Comparison of ENCODE assay signal across 22 cellular contexts in genomic region chr2:1795261-1795828, GRCh38. TPM values are rescaled to one million over a fixed set of nuclear protein-coding genes. Genes with fewer than 3 reads are reported as not detected.
DNase-seq lines count a peak whose midpoint lies in the region; ATAC-seq and TF ChIP-seq lines count a peak whose summit lies in the region.
"Had no signal": no experiment of that assay in that cellular context is flagged by ENCODE, and none has a peak within 500 bp of the region (broad histone marks: within the 10 kb centered on the region; RNA-seq: fewer than 3 reads in every experiment).

No MANE protein-coding gene starts in this region.

- no peak overlapping the region for H2AFZ ChIP-seq in neuronal stem cell (ENCODE audit: low read length)

- no peak overlapping the region for H4K91ac ChIP-seq in neuronal stem cell (ENCODE audit: low read depth, low read length, poor library complexity)

- H3K27ac Mint-ChIP-seq in activated T-cell treated with anti-CD3 and anti-CD28 coated beads, Interleukin-2, amount 50 U/mL, for 24 hours = peak overlapping the region; percentile 31
- H3K27ac Mint-ChIP-seq: B cell; CD4-positive, alpha-beta T cell; H9 had no signal

- intact Hi-C loops in aorta (cut with DNase I) (no loop called here), cardiac septum (cut with DNase I) (no loop called here)

- H3K4ac ChIP-seq in neuronal stem cell (ENCODE audit: low read length) = no peak overlapping the region

- H3K4me3 Mint-ChIP-seq in activated T-cell treated with anti-CD3 and anti-CD28 coated beads, Interleukin-2, amount 50 U/mL, for 24 hours = no peak overlapping the region
- H3K4me3 Mint-ChIP-seq: B cell; CD4-positive, alpha-beta T cell had no signal

- no peak overlapping the region for H2BK120ac ChIP-seq in neuronal stem cell (ENCODE audit: low read depth, low read length)

- TF ChIP-seq CTCF in coronary artery (IDR thresholded peaks at IDR 0.05) = no peak

- H3K4me1 Mint-ChIP-seq in activated T-cell treated with anti-CD3 and anti-CD28 coated beads, Interleukin-2, amount 50 U/mL, for 24 hours (ENCODE audit: low read depth) = peaks cover 16% of the 10 kb centered on the region

- H3K23ac ChIP-seq in neuronal stem cell (ENCODE audit: low read depth, low read length, poor library complexity) = peak overlapping the region; percentile 35

- no peak overlapping the region for H3K4me2 ChIP-seq in neuronal stem cell (ENCODE audit: insufficient read depth, low read length, poor library complexity, severe bottlenecking)

- H3K27me3 ChIP-seq in neuronal stem cell (ENCODE audit: control insufficient read depth in 3 of 3, insufficient read depth in 3 of 3, low read depth in 1 of 3, low read length in 3 of 3) (no peaks in the 10 kb centered on the region), aorta (ENCODE audit: control insufficient read depth in 1 of 2, insufficient read depth in 2 of 2, low read length in 1 of 2) (no peaks in the 10 kb centered on the region)

- no CpG with 5 or more reads among the region's 19 CpGs for WGBS in neuronal stem cell (ENCODE audit: extremely low coverage in 2 of 2, insufficient read length in 2 of 2, insufficient replicate concordance in 1 of 2), 2 donors
- 87 to 88% methylated on average over 19 of the region's 19 CpGs for WGBS in aorta, 2 donors

- H2AK5ac ChIP-seq in neuronal stem cell (ENCODE audit: low read depth, low read length) = peak overlapping the region; percentile 26

- H3K27me3 Mint-ChIP-seq in activated T-cell treated with anti-CD3 and anti-CD28 coated beads, Interleukin-2, amount 50 U/mL, for 24 hours = peaks cover 6% of the 10 kb centered on the region
- H3K27me3 Mint-ChIP-seq: CD4-positive, alpha-beta T cell had no signal

- H3K9ac ChIP-seq in neuronal stem cell (ENCODE audit: low read depth, low read length, poor library complexity) = no peak overlapping the region

- peak; percentile 16 for ATAC-seq in aorta (ENCODE audit: low FRiP score)
- ATAC-seq: PC-3 had no signal

- no peak overlapping the region for H2BK5ac ChIP-seq in neuronal stem cell (ENCODE audit: low read length)

- H2BK12ac ChIP-seq in neuronal stem cell (ENCODE audit: low read length) = no peak overlapping the region

- H4K8ac ChIP-seq in neuronal stem cell (ENCODE audit: low read depth, low read length) = no peak overlapping the region

- no peaks in the 10 kb centered on the region for H3K36me3 ChIP-seq in neuronal stem cell (replicated peaks in 1 of 2; ENCODE audit: control insufficient read depth in 2 of 2, insufficient read depth in 2 of 2, low read length in 2 of 2)
- H3K36me3 ChIP-seq in aorta (ENCODE audit: control insufficient read depth in 1 of 2, insufficient read depth in 2 of 2, low read length in 1 of 2) = no peaks in the 10 kb centered on the region

- no peak overlapping the region for H3K4me3 ChIP-seq in coronary artery
- H3K4me3 ChIP-seq in neuronal stem cell (ENCODE audit: low read length in 2 of 2) = no peak overlapping the region
- no peak overlapping the region for H3K4me3 ChIP-seq in aorta (ENCODE audit: low read length in 2 of 2)

- H3K27ac ChIP-seq in coronary artery (no peak overlapping the region), neuronal stem cell (replicated peaks; ENCODE audit: low read length) (no peak overlapping the region), aorta (ENCODE audit: low read depth in 1 of 2, low read length in 2 of 2) (no peak overlapping the region)
- H3K27ac ChIP-seq: RWPE1 had no signal

- no peaks in the 10 kb centered on the region for H3K79me1 ChIP-seq in neuronal stem cell (ENCODE audit: low read depth, low read length)

- H2BK15ac ChIP-seq in neuronal stem cell (ENCODE audit: low read length) = peak overlapping the region; percentile 27

- H3K9me3 ChIP-seq in neuronal stem cell (replicated peaks in 1 of 2; ENCODE audit: control insufficient read depth in 2 of 2, insufficient read depth in 1 of 2, low read depth in 1 of 2, low read length in 2 of 2) = no peaks in the 10 kb centered on the region
- no peaks in the 10 kb centered on the region for H3K9me3 ChIP-seq in aorta (ENCODE audit: control insufficient read depth, low read length)
- H3K9me3 ChIP-seq: Caco-2 had no signal

- H3K14ac ChIP-seq in neuronal stem cell (ENCODE audit: low read length) = peak overlapping the region; percentile 41

- H3K36me3 Mint-ChIP-seq in activated T-cell treated with anti-CD3 and anti-CD28 coated beads, Interleukin-2, amount 50 U/mL, for 24 hours (ENCODE audit: low read depth) = no peaks in the 10 kb centered on the region

- no peaks in the 10 kb centered on the region for H3K9me3 Mint-ChIP-seq in activated T-cell treated with anti-CD3 and anti-CD28 coated beads, Interleukin-2, amount 50 U/mL, for 24 hours
- H3K9me3 Mint-ChIP-seq: CD4-positive, alpha-beta T cell; H9 had no signal

- H3K4me1 ChIP-seq in neuronal stem cell (ENCODE audit: control insufficient read depth in 2 of 2, insufficient read depth in 1 of 2, low read depth in 1 of 2, low read length in 2 of 2) = peaks cover 0 to 2% of the 10 kb centered on the region in 2 donors
- H3K4me1 ChIP-seq in aorta (ENCODE audit: control insufficient read depth in 1 of 2, insufficient read depth in 2 of 2, low read length in 2 of 2) = no peaks in the 10 kb centered on the region
- H3K4me1 ChIP-seq: Caco-2 had no signal

- no peak for DNase-seq in activated T-cell treated with anti-CD3 and anti-CD28 coated beads, Interleukin-2, amount 50 U/mL, for 24 hours
- no peak for DNase-seq in activated T-cell treated with anti-CD3 and anti-CD28 coated beads, Interleukin-2, amount 50 U/mL, for 48 hours
- DNase-seq in coronary artery (ENCODE audit: low spot score) (peak; percentile 54), neuronal stem cell (ENCODE audit: low spot score) (no peak), aorta (peak in 1 of 2 donors; percentile 51), cardiac septum (ENCODE audit: low spot score) (no peak), NCI-H526 (lab: John Stamatoyannopoulos, UW) (no peak), amygdala (lab: John Stamatoyannopoulos, UW) (no peak)
- DNase-seq: Caco-2, DMS153, GF-D8, H9, MV-4-11, NCI-H1417, NCI-H187, NCI-H2107, NCI-H226, PC-3, SIG-M5 had no signal

- peak overlapping the region; percentile 70 for H3K18ac ChIP-seq in neuronal stem cell (ENCODE audit: low read length)

RNA-seq across cellular contexts. Expression of gene PXDN, which starts 51.0 kb away (rescaled TPM):
- 105 TPM for polyA plus RNA-seq in neuronal stem cell (2013, experiment 1 of 2)
- 108 TPM for polyA plus RNA-seq in neuronal stem cell (2013, experiment 2 of 2)
- 100 to 1,000 TPM; 100 to 109 TPM for total RNA-seq in aorta
- polyA plus RNA-seq in aorta = 10 to 100 TPM; 10.6 to 63.0 TPM
- total RNA-seq in cardiac septum = 27.5 TPM
